Comparison of ENCODE assay signal across 9 cellular contexts in the genomic region with DNA sequence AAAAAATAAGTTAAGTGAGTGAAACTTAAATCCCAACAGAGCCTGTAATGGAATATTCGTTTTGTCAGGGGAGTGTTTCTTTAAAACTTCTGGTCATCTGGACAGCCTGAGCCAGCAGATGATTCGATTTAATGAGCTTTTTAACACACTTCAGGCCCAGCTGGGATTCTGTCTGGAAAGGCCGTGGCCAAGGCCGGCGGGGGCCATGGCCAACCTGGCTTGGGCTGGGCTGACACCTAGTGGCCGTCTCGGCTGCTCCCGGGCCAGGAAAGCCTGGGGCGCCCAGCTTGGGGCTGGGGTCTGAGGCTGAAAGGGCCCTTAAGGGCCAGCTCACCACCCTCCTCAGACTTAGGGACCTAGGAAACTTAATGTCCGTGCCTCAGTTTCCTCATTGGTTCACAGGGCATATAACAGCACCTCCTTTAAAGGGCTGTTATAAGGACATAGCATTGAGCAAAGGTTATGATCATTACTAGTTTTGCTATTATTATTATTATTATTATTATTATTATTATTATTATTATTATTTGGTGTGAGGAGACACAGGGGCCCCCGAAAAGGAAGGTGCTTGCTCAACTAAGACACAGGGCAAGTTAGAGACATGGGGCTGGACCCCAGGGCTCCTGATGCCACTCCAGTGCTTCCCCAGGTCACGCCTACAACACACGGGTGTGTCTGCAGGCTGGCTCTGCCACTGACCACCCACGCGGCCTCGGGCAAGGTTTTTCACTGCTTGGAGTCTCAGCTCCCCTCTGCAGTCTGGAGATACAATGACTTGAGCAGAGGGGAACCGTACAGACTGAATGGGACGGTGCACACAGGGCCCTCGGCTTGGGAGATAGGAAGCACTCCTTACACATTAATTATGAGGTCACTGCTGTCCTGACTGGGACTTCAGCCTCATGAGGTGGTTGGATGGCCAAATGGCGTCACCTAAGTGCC.
DNase-seq lines count a peak whose midpoint lies in the region; ATAC-seq, FAIRE-seq and TF ChIP-seq lines count a peak whose summit lies in the region.
"Had no signal": no experiment of that assay in that cellular context is flagged by ENCODE, and none has a peak within 500 bp of the region (broad histone marks: within the 10 kb centered on the region; RNA-seq: fewer than 3 reads in every experiment).

No MANE protein-coding gene starts in this region.

- intact Hi-C loops in Panc1 (cut with micrococcal nuclease; ENCODE audit: unreplicated experiment), result no loop called here
- intact Hi-C loops in pancreas (cut with DNase I), result loop anchor here in 2 of 3 donors (5.0 to 10.0 kb wide), 2 partner anchors 740 to 748 kb away; no protein-coding TSS in a partner anchor

- in situ Hi-C loops in Panc1 (cut with HindIII; ENCODE audit: low pct_unique_long_range_greater_than_20kb, low sequenced_read_pairs), result no loop called here

- H3K4me3 ChIP-seq in Panc1 (ENCODE audit: low read depth in 2 of 2, low read length in 2 of 2), result no peak overlapping the region
- no peak overlapping the region for H3K4me3 ChIP-seq in fibroblast of pulmonary artery (replicated peaks; ENCODE audit: low read depth, low read length)
- no peak overlapping the region for H3K4me3 ChIP-seq in pancreas

- H3K27me3 ChIP-seq in Panc1 (ENCODE audit: control insufficient read depth, insufficient read depth, low read length) (no peaks in the 10 kb centered on the region), pancreas (no peaks in the 10 kb centered on the region)

- H3K36me3 ChIP-seq in Panc1 (ENCODE audit: control insufficient read depth, insufficient read depth, low read length) (no peaks in the 10 kb centered on the region), pancreas (no peaks in the 10 kb centered on the region)

- TF ChIP-seq CTCF in Panc1 (IDR thresholded peaks at IDR 0.05) (peak; percentile 87), fibroblast of pulmonary artery (IDR thresholded peaks at IDR 0.05; ENCODE audit: low read length, missing control alignments) (peak; percentile 74), pancreas (IDR thresholded peaks at IDR 0.05) (peak; percentile 62 to 82 (median 79))

- 36 to 37% methylated on average over 20 of the region's 20 CpGs for WGBS in pancreas, 2 donors

- DNase-seq in NCI-H1417 (lab: John Stamatoyannopoulos, UW), result peak; percentile 62 to 80 (median 62)
- DNase-seq in NCI-H1417 treated with DMSO at 0.1 percent for 48 hours (lab: John Stamatoyannopoulos, UW), result no peak
- DNase-seq in Panc1 (ENCODE audit: low read depth, low spot score), result no peak
- peak; percentile 42 for DNase-seq in fibroblast of pulmonary artery (ENCODE audit: low read depth)
- peak; percentile 44 to 89 (median 72) for DNase-seq in pancreas
- no peak for DNase-seq in activated CD4-positive, alpha-beta T cell treated with anti-CD3 and anti-CD28 coated beads for 48 hours

- no peak for FAIRE-seq in pancreas (lab: Jason Lieb, UNC)
- FAIRE-seq: A204.1 had no signal

- H3K9me3 ChIP-seq in Panc1 (ENCODE audit: control insufficient read depth, insufficient read depth, low read depth, low read length) (no peaks in the 10 kb centered on the region), pancreas (no peaks in the 10 kb centered on the region)

- CTCF ChIA-PET in Panc1 (lab: Charles Lee), result interaction anchor here (0.6 to 0.7 kb wide), 2 partner anchors 30 to 96 kb away, joined by 3 to 4 read pairs; no protein-coding TSS in a partner anchor

- ATAC-seq in Panc1 (peak; percentile 95), pancreas (peak; percentile 94 to 99 (median 98)), GM21529 (IDR thresholded peaks at IDR 0.05; ENCODE audit: unreplicated experiment) (no peak), HG02938 (IDR thresholded peaks at IDR 0.05; ENCODE audit: unreplicated experiment) (no peak)

- no TSS peak for BruUV-seq in Panc1 (replicated peaks; lab: Mats Ljungman, UMichigan)

- H3K27ac ChIP-seq in Panc1 (ENCODE audit: low read length) (no peak overlapping the region), pancreas (no peak overlapping the region)

- no peaks in the 10 kb centered on the region for H3K4me1 ChIP-seq in Panc1 (ENCODE audit: control insufficient read depth, insufficient read depth, low read length)
- no peaks in the 10 kb centered on the region for H3K4me1 ChIP-seq in pancreas

- POLR2A ChIA-PET in Panc1 (lab: Charles Lee), result no interaction called here

Comparison
In these comparisons a context has a peak if more than half of its experiments do, and no peak if none do; other contexts are left out.
1. DNase-seq: peak in NCI-H1417 (3 of 3), fibroblast of pulmonary artery (single experiment) and pancreas (6 of 6); none in NCI-H1417 treated with DMSO at 0.1 percent for 48 hours (single experiment), Panc1 (single experiment) and activated CD4-positive, alpha-beta T cell treated with anti-CD3 and anti-CD28 coated beads for 48 hours (single experiment).
2. ATAC-seq: peak in Panc1 (single experiment) and pancreas (4 of 4); none in GM21529 (single experiment) and HG02938 (single experiment).
3. Peak in every context shown above with its lines, with median percentiles within 50 percentile points of each other: CTCF ChIP-seq.